ENCODE assay signal across 8 cellular contexts in genomic region chr12:59596232-59597143, GRCh38. TPM values are rescaled to one million over a fixed set of nuclear protein-coding genes. Genes with fewer than 3 reads are reported as not detected.
DNase-seq lines count a peak whose midpoint lies in the region; ATAC-seq and TF ChIP-seq lines count a peak whose summit lies in the region.

No MANE protein-coding gene starts in this region.

- intact Hi-C loops in lower leg skin (cut with DNase I; ENCODE audit: low total_unique reads), result no loop called here

- DNase-seq in AG04449 (ENCODE audit: low read depth, low spot score) (peak; percentile 23), NCI-H446 treated with DMSO at 0.1 percent for 48 hours (lab: John Stamatoyannopoulos, UW) (peak; percentile 46), dermis blood vessel endothelial cell (peak; percentile 77), lower leg skin (ENCODE audit: low spot score in 2 of 2) (peak; percentile 82 to 97)
- peak; percentile 72 for DNase-seq in activated CD4-positive, alpha-beta T cell treated with anti-CD3 and anti-CD28 coated beads, Interleukin-2, amount 50 U/mL, for 1 hour
- DNase-seq in stimulated activated CD4-positive, alpha-beta T cell treated with anti-CD3 and anti-CD28 coated beads, Interleukin-4, amount 100 ng/mL, for 4 hours, result peak; percentile 64 to 84

- ATAC-seq in GM18909 (IDR thresholded peaks at IDR 0.05; ENCODE audit: poor library complexity, unreplicated experiment) (peak; percentile 51), HG03159 (IDR thresholded peaks at IDR 0.05; ENCODE audit: unreplicated experiment) (peak; percentile 52)

- POLR2A ChIA-PET in AG04449 (lab: Yijun Ruan, JAX), result interaction anchor here (0.6 to 1.2 kb wide), 4 partner anchors 166 to 598 kb away, joined by 3 to 4 read pairs (median 4); no protein-coding TSS in a partner anchor

- TF ChIP-seq CTCF in AG04449 (IDR thresholded peaks at IDR 0.05; ENCODE audit: insufficient read depth, low read length, missing control alignments) (peak; percentile 19), lower leg skin (IDR thresholded peaks at IDR 0.05) (no peak)

- WGBS in lower leg skin, 2 donors, result 0 to 1% methylated on average over 64 to 66 of the region's 66 CpGs

- no peak for TF ChIP-seq POLR2A in lower leg skin (IDR thresholded peaks at IDR 0.05)

- H3K4me3 ChIP-seq in AG04449 (ENCODE audit: low read depth, low read length), result peak overlapping the region; percentile 77
- H3K4me3 ChIP-seq in lower leg skin (ENCODE audit: low read depth, poor library complexity, severe bottlenecking), result peak overlapping the region; percentile 73

- CTCF ChIA-PET in AG04449 (lab: Yijun Ruan, JAX), result no interaction called here

RNA-seq across cellular contexts. Expression of gene SLC16A7, which starts 0.7 kb away (rescaled TPM):
- 7.1 and 9.5 TPM in 2 replicates for total RNA-seq in dermis blood vessel endothelial cell
- total RNA-seq in lower leg skin, result 10 to 100 TPM; 20.8 to 31.0 (median 28.3) TPM

Comparison
In these comparisons a context has a peak if more than half of its experiments do, and no peak if none do; other contexts are left out.
1. Peak in every context shown above with its lines: DNase-seq, ATAC-seq and H3K4me3 ChIP-seq.
2. DNase-seq: peak in every context shown above with its lines; median percentile 90 in lower leg skin; 77 in dermis blood vessel endothelial cell; 74 in stimulated activated CD4-positive, alpha-beta T cell treated with anti-CD3 and anti-CD28 coated beads, Interleukin-4, amount 100 ng/mL, for 4 hours; 72 in activated CD4-positive, alpha-beta T cell treated with anti-CD3 and anti-CD28 coated beads, Interleukin-2, amount 50 U/mL, for 1 hour; 46 in NCI-H446 treated with DMSO at 0.1 percent for 48 hours; 23 in AG04449.